10 cellular contexts compared by ENCODE assay signal in genomic region chr1:93734999-93735398, GRCh38. TPM values are rescaled to one million over a fixed set of nuclear protein-coding genes. Genes with fewer than 3 reads are reported as not detected.
DNase-seq lines count a peak whose midpoint lies in the region; ATAC-seq, FAIRE-seq and TF ChIP-seq lines count a peak whose summit lies in the region.
"Had no signal": no experiment of that assay in that cellular context is flagged by ENCODE, and none has a peak within 500 bp of the region (broad histone marks: within the 10 kb centered on the region; RNA-seq: fewer than 3 reads in every experiment).

No MANE protein-coding gene starts in this region.

- H3K4me1 ChIP-seq in SJSA1 (replicated peaks): peaks cover 79% of the 10 kb centered on the region

- H3K36me3 ChIP-seq in SJSA1: no peaks in the 10 kb centered on the region

- peak; percentile 54 for FAIRE-seq in GM12892 (lab: Jason Lieb, UNC)

- peak; percentile 29 for DNase-seq in AG10803 (ENCODE audit: low read depth)
- DNase-seq in GM12892 (ENCODE audit: insufficient read length): no peak
- peak in 1 of 2 experiments; percentile 42 for DNase-seq in SJSA1 (ENCODE audit: low read depth in 1 of 2, low spot score in 2 of 2)
- peak; percentile 37 for DNase-seq in glomerular visceral epithelial cell (ENCODE audit: extremely low spot score)
- DNase-seq in hypothalamus (lab: John Stamatoyannopoulos, UW): no peak
- no peak for DNase-seq in NCI-H187 treated with DMSO at 0.1 percent for 48 hours (lab: John Stamatoyannopoulos, UW)
- DNase-seq: activated effector memory CD4-positive, alpha-beta T cell treated with anti-CD3 and anti-CD28 coated beads, Interleukin-2, amount 50 U/mL, for 16 hours; NCI-H1417 treated with DMSO at 0.1 percent for 48 hours had no signal

- 0 out of 2 replicates have a peak, but pooled peaks cover 4% of the 10 kb centered on the region for H3K9me3 ChIP-seq in SJSA1 (replicated peaks)

- no peak overlapping the region for H3K4me3 ChIP-seq in AG10803 (ENCODE audit: low read length)
- H3K4me3 ChIP-seq in SJSA1: no peak overlapping the region

- no peaks in the 10 kb centered on the region for H3K27me3 ChIP-seq in SJSA1 (replicated peaks)

- ATAC-seq in GM21526 (IDR thresholded peaks at IDR 0.05; ENCODE audit: low FRiP score, unreplicated experiment) (no peak), HG02938 (IDR thresholded peaks at IDR 0.05; ENCODE audit: unreplicated experiment) (no peak)

- TF ChIP-seq CTCF in AG10803 (conservative IDR thresholded peaks at IDR 0.05; ENCODE audit: low read length): peak; percentile 52

- no peak for TF ChIP-seq POLR2A in GM12892 (IDR thresholded peaks at IDR 0.05; ENCODE audit: low read depth, low read length)

- H3K27ac ChIP-seq in SJSA1: peak overlapping the region; percentile 96

RNA-seq across cellular contexts. Expression of gene BCAR3, which starts 53.4 kb away (rescaled TPM):
- polyA plus RNA-seq in GM12892 (2012; ENCODE audit: missing spikeins): 3.5 TPM
- total RNA-seq in SJSA1 (2014; rRNA removed; shearing (Covaris generic)): 49.5 and 50.4 TPM in 2 replicates

Comparison
In these comparisons a context has a peak if more than half of its experiments do, and no peak if none do; other contexts are left out.
1. DNase-seq: peak in AG10803 (single experiment) and glomerular visceral epithelial cell (single experiment); none in GM12892 (single experiment), hypothalamus (0 of 51) and NCI-H187 treated with DMSO at 0.1 percent for 48 hours (single experiment).